Comparison of ENCODE assay signal across 1 cellular context in genomic region chr6:105805581-105806023, GRCh38.
TF ChIP-seq lines count a peak whose summit lies in the region.

No MANE protein-coding gene starts in this region.

TF ChIP-seq in K562, 482 proteins besides CTCF, POLR2A, EP300 and RAD21 (continued from another document and continues in another):
- no peak for TF ChIP-seq CHD7 (IDR thresholded peaks at IDR 0.05; ENCODE audit: low read depth, low read length)
- no peak for TF ChIP-seq RERE (CRISPR knock-in tag; IDR thresholded peaks at IDR 0.05; ENCODE audit: borderline replicate concordance)
- TF ChIP-seq ZNF609 (CRISPR knock-in tag; IDR thresholded peaks at IDR 0.05; ENCODE audit: borderline replicate concordance), result no peak
- no peak for TF ChIP-seq RHOXF2B (CRISPR knock-in tag; conservative IDR thresholded peaks at IDR 0.05)
- TF ChIP-seq ZNF75A (CRISPR knock-in tag; IDR thresholded peaks at IDR 0.05), result no peak
- TF ChIP-seq MGA (IDR thresholded peaks at IDR 0.05), result peak; percentile 89
- TF ChIP-seq CHD4 (IDR thresholded peaks at IDR 0.05; ENCODE audit: insufficient read depth, insufficient replicate concordance, low read depth, low read length, poor library complexity, severe bottlenecking), result no peak
- no peak for TF ChIP-seq HNRNPL (IDR thresholded peaks at IDR 0.05; ENCODE audit: low read depth, low read length)
- TF ChIP-seq KDM1A (IDR thresholded peaks at IDR 0.05), result peak; percentile 45 to 54; a peak in 3 of 4 replicates
- TF ChIP-seq MEF2D (tag; conservative IDR thresholded peaks at IDR 0.05; ENCODE audit: low read depth), result peak; percentile 75; the same call in 1 of the 2 replicates
